ENCODE assay signal across 10 cellular contexts in genomic region chr14:51616724-51617409, GRCh38. TPM values are rescaled to one million over a fixed set of nuclear protein-coding genes. Genes with fewer than 3 reads are reported as not detected.
DNase-seq lines count a peak whose midpoint lies in the region; ATAC-seq, FAIRE-seq and TF ChIP-seq lines count a peak whose summit lies in the region.
"Had no signal": no experiment of that assay in that cellular context is flagged by ENCODE, and none has a peak within 500 bp of the region (broad histone marks: within the 10 kb centered on the region; RNA-seq: fewer than 3 reads in every experiment).

No MANE protein-coding gene starts in this region.

- H3K4me1 ChIP-seq in endothelial cell of umbilical vein (ENCODE audit: control insufficient read depth, extremely low read depth, insufficient read depth, low read length) = peaks cover 13% of the 10 kb centered on the region
- peaks cover 1% of the 10 kb centered on the region for H3K4me1 ChIP-seq in ovary (ENCODE audit: insufficient read depth)

- H3K9me1 ChIP-seq in endothelial cell of umbilical vein (replicated peaks; ENCODE audit: control insufficient read depth, extremely low read depth, insufficient read depth, low read length) = no peaks in the 10 kb centered on the region

- H3K9me3 ChIP-seq in endothelial cell of umbilical vein (replicated peaks; ENCODE audit: control insufficient read depth, insufficient read depth, low read length) (no peaks in the 10 kb centered on the region), ovary (no peaks in the 10 kb centered on the region)
- H3K9me3 ChIP-seq: vagina had no signal

- peak; percentile 99 for FAIRE-seq in endothelial cell of umbilical vein (lab: Jason Lieb, UNC)
- FAIRE-seq: G401.6 had no signal

- intact Hi-C loops in endothelial cell of umbilical vein (cut with micrococcal nuclease) = no loop called here
- intact Hi-C loops in ovary (cut with DNase I) = no loop called here

- CTCF ChIA-PET in endothelial cell of umbilical vein (lab: Charles Lee) = interaction anchor here (1.0 to 2.2 kb wide), 3 partner anchors 17 to 109 kb away, joined by 3 to 9 read pairs (median 5); partner anchors contain the start of gene FRMD6

- in situ Hi-C loops in Caki2 (cut with HindIII; ENCODE audit: low pct_unique_long_range_greater_than_20kb, low sequenced_read_pairs) = no loop called here

- no peak overlapping the region for H3K4me3 ChIP-seq in endothelial cell of umbilical vein (replicated peaks in 1 of 3; ENCODE audit: insufficient read depth in 1 of 3, low read depth in 1 of 3, low read length in 3 of 3)
- no peak overlapping the region for H3K4me3 ChIP-seq in ovary
- H3K4me3 ChIP-seq: vagina had no signal

- 41% methylated on average over 4 of the region's 4 CpGs for WGBS in ovary, 3 donors

- no peak for TF ChIP-seq CTCF in endothelial cell of umbilical vein (IDR thresholded peaks at IDR 0.05; ENCODE audit: extremely low read depth in 1 of 2, insufficient read depth in 1 of 2, low read depth in 1 of 2, low read length in 2 of 2)
- no peak for TF ChIP-seq CTCF in ovary (IDR thresholded peaks at IDR 0.05)

- peak overlapping the region; percentile 30 for H3K9ac ChIP-seq in endothelial cell of umbilical vein (replicated peaks; ENCODE audit: extremely low read depth, insufficient read depth, low read length)

- H3K27ac ChIP-seq in endothelial cell of umbilical vein (ENCODE audit: insufficient read depth, low read depth, low read length) (peak overlapping the region; percentile 57), ovary (no peak overlapping the region)
- H3K27ac ChIP-seq: vagina had no signal

- DNase-seq in Caki2 (ENCODE audit: low read depth) = peak; percentile 74
- DNase-seq in NCI-H460 (ENCODE audit: extremely low read depth, low read depth) = peak; percentile 48
- DNase-seq in endothelial cell of umbilical vein (ENCODE audit: low read depth, low spot score) = peak; percentile 97
- DNase-seq in non-pigmented ciliary epithelial cell (ENCODE audit: low read depth) = peak; percentile 86
- DNase-seq in ovary = no peak
- DNase-seq in activated CD8-positive, alpha-beta memory T cell treated with anti-CD3 and anti-CD28 coated beads, Interleukin-2, amount 50 U/mL, for 48 hours = no peak
- no peak for DNase-seq in ecto neural progenitor cell (ENCODE audit: low spot score)

- no peak for ATAC-seq in GM19463 (IDR thresholded peaks at IDR 0.05; ENCODE audit: unreplicated experiment)

- peak overlapping the region; percentile 50 for H2AFZ ChIP-seq in endothelial cell of umbilical vein (ENCODE audit: low read depth, low read length)

- no peaks in the 10 kb centered on the region for H4K20me1 ChIP-seq in endothelial cell of umbilical vein (replicated peaks; ENCODE audit: control insufficient read depth, extremely low read depth, insufficient read depth, low read length)

- H3K36me3 ChIP-seq in endothelial cell of umbilical vein (ENCODE audit: control insufficient read depth in 2 of 2, extremely low read depth in 1 of 2, insufficient read depth in 2 of 2, low read length in 2 of 2) (no peaks in the 10 kb centered on the region), ovary (no peaks in the 10 kb centered on the region)
- H3K36me3 ChIP-seq: vagina had no signal

- TF ChIP-seq POLR2A in endothelial cell of umbilical vein (IDR thresholded peaks at IDR 0.05; ENCODE audit: low read depth, low read length) (no peak), ovary (IDR thresholded peaks at IDR 0.05) (no peak)

- no peaks in the 10 kb centered on the region for H3K27me3 ChIP-seq in endothelial cell of umbilical vein (ENCODE audit: control insufficient read depth in 2 of 2, insufficient read depth in 2 of 2, low read length in 2 of 2)
- no peaks in the 10 kb centered on the region for H3K27me3 ChIP-seq in ovary
- H3K27me3 ChIP-seq: vagina had no signal

- TF ChIP-seq EP300 in ovary (IDR thresholded peaks at IDR 0.05) = no peak

- no TSS peak for BruUV-seq in endothelial cell of umbilical vein (replicated peaks; lab: Mats Ljungman, UMichigan)

- dilution Hi-C loops in endothelial cell of umbilical vein (cut with MboI; ENCODE audit: extremely low pct_ligation_motif_present, low sequenced_read_pairs) = no loop called here

- peak overlapping the region; percentile 40 for H3K4me2 ChIP-seq in endothelial cell of umbilical vein (ENCODE audit: insufficient read depth, low read length)

- POLR2A ChIA-PET in endothelial cell of umbilical vein (lab: Charles Lee) = interaction anchor here (1.0 kb wide), 1 partner anchor 35 kb away, joined by 3 read pairs; the partner anchor contains the start of gene FRMD6

- H3K79me2 ChIP-seq in endothelial cell of umbilical vein (ENCODE audit: control insufficient read depth, insufficient read depth, low read length) = no peaks in the 10 kb centered on the region

TF ChIP-seq in endothelial cell of umbilical vein, 7 proteins besides CTCF, POLR2A, EP300 and RAD21:
- TF ChIP-seq EZH2 (IDR thresholded peaks at IDR 0.05; ENCODE audit: borderline replicate concordance, low read depth, low read length, severe bottlenecking) (no peak), MYC (IDR thresholded peaks at IDR 0.05; ENCODE audit: low read depth, low read length) (no peak), POLR2AphosphoS5 (IDR thresholded peaks at IDR 0.05; ENCODE audit: insufficient read depth, low read depth, low read length) (peak; percentile 55), JUN (IDR thresholded peaks at IDR 0.05; ENCODE audit: borderline replicate concordance, insufficient read depth, insufficient read length, low read depth) (peak; percentile 83), FOS (IDR thresholded peaks at IDR 0.05; ENCODE audit: borderline replicate concordance, insufficient read depth, low read length) (peak; percentile 82), GATA2 (IDR thresholded peaks at IDR 0.05; ENCODE audit: insufficient read depth, insufficient read length, low read depth, low read length) (no peak)
- TF ChIP-seq, protein P1, sequence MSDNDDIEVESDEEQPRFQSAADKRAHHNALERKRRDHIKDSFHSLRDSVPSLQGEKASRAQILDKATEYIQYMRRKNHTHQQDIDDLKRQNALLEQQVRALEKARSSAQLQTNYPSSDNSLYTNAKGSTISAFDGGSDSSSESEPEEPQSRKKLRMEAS (IDR thresholded peaks at IDR 0.05; ENCODE audit: insufficient read depth, insufficient read length) = no peak

RNA-seq across cellular contexts. Expression of gene FRMD6, which starts 34.8 kb away (rescaled TPM):
- 11.9 and 33.9 TPM in 2 replicates for total RNA-seq in Caki2 (2014; rRNA removed; shearing (Covaris generic); ENCODE audit: low replicate concordance)
- 90.8 and 93.8 TPM in 2 replicates for total RNA-seq in NCI-H460 (2014; rRNA removed; shearing (Covaris generic))
- 58.5 and 73.7 TPM in 2 replicates for polyA plus RNA-seq in NCI-H460 (2014; cell fraction: nucleus; rRNA removed)
- total RNA-seq in endothelial cell of umbilical vein (92.2 and 97.1 TPM in 2 replicates), ovary (10 to 100 TPM; 29.5 to 55.4 (median 33.3) TPM)
- polyA plus RNA-seq in endothelial cell of umbilical vein (69.0 and 82.7 TPM in 2 replicates), ovary (10 to 100 TPM; 15.3 to 79.2 TPM)
- polyA plus RNA-seq in endothelial cell of umbilical vein (2011; cell fraction: cytosol; rRNA removed) = 56.2 and 65.3 TPM in 2 replicates
- 158 and 179 TPM in 2 replicates for polyA plus RNA-seq in endothelial cell of umbilical vein (2011; cell fraction: nucleus; rRNA removed)
- polyA plus RNA-seq in endothelial cell of umbilical vein (2012) = 80.1 and 105 TPM in 2 replicates
- 231 and 246 TPM in 2 replicates for polyA minus RNA-seq in endothelial cell of umbilical vein
- polyA minus RNA-seq in endothelial cell of umbilical vein (2011; cell fraction: cytosol; rRNA and poly(A)+ RNA removed) = 13.4 TPM
- 309 and 372 TPM in 2 replicates for polyA minus RNA-seq in endothelial cell of umbilical vein (2011; cell fraction: nucleus; rRNA and poly(A)+ RNA removed)

Comparison
In these comparisons a context has a peak if more than half of its experiments do, and no peak if none do; other contexts are left out.
1. DNase-seq: peak in Caki2 (single experiment), NCI-H460 (single experiment), endothelial cell of umbilical vein (single experiment) and non-pigmented ciliary epithelial cell (single experiment); none in ovary (0 of 5), activated CD8-positive, alpha-beta memory T cell treated with anti-CD3 and anti-CD28 coated beads, Interleukin-2, amount 50 U/mL, for 48 hours (single experiment) and ecto neural progenitor cell (single experiment).